In the genomic region with DNA sequence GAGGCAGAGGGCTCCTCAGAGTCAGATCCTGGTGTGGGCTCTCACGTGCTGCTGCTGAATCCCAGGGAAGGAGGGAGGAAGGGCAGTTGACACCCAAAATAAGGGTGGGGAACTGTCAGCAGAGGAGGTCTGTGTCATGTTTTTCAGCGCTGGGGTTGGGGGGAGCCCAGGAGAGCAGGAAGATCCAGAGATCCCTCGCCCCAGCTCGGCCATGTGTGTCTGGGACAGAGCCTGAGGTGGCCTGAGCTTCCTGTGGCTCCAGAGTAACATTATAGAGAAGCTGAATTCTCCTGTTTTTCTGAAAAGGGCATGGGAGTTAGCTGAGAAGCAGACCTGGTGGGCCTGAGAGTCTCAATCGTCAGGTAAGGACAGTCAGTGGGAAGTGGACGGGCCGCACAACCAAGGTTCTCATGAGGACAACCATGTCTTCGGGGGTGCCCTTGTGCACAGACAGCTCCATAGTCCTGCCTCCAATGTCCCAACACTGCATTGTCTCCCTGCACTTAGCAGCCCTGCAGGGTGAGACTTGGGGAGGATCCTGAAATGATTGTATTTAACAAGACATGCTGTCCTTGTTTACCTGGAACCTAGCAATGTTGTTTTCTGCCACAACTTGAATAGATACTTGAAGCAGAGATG, we compare ENCODE assay signal across 25 cellular contexts. TPM values are rescaled to one million over a fixed set of nuclear protein-coding genes. Genes with fewer than 3 reads are reported as not detected.
DNase-seq lines count a peak whose midpoint lies in the region; ATAC-seq, FAIRE-seq and TF ChIP-seq lines count a peak whose summit lies in the region.
"Had no signal": no experiment of that assay in that cellular context is flagged by ENCODE, and none has a peak within 500 bp of the region (broad histone marks: within the 10 kb centered on the region; RNA-seq: fewer than 3 reads in every experiment).

No MANE protein-coding gene starts in this region.

- H3K36me3 Mint-ChIP-seq in astrocyte (ENCODE audit: low read depth, unreplicated experiment) (peaks cover 2% of the 10 kb centered on the region), nephron progenitor cell (ENCODE audit: low read depth) (peaks cover 57% of the 10 kb centered on the region)

- H3K4me1 Mint-ChIP-seq in astrocyte (ENCODE audit: low read depth, unreplicated experiment) (peaks cover 21% of the 10 kb centered on the region), nephron progenitor cell (no peaks in the 10 kb centered on the region)
- H3K4me1 Mint-ChIP-seq: memory B cell, T-cell had no signal

- peak; percentile 53 for DNase-seq in activated CD8-positive, alpha-beta memory T cell treated with anti-CD3 and anti-CD28 coated beads for 24 hours
- DNase-seq in activated CD8-positive, alpha-beta memory T cell treated with anti-CD3 and anti-CD28 coated beads, Interleukin-2, amount 50 U/mL, for 4 hours = no peak
- DNase-seq in GM12891 (ENCODE audit: insufficient read length, low spot score) (no peak), astrocyte (ENCODE audit: low read depth) (no peak), nephron progenitor cell (no peak), GM19240 (ENCODE audit: insufficient read length, low spot score) (no peak), amygdala (lab: John Stamatoyannopoulos, UW) (no peak)
- DNase-seq: activated CD4-positive, alpha-beta T cell treated with anti-CD3 and anti-CD28 coated beads, Interleukin-2, amount 50 U/mL, for 1 hour; activated naive CD4-positive, alpha-beta T cell treated with anti-CD3 and anti-CD28 coated beads, Interleukin-2, amount 50 U/mL, for 16 hours; activated T-cell treated with anti-CD3 and anti-CD28 coated beads, Interleukin-2, amount 50 U/mL, for 1 hour; naive thymus-derived CD8-positive, alpha-beta T cell; NCI-H1092; NCI-H2081 treated with DMSO at 0.1 percent for 48 hours; NCI-H524; psoas muscle; small intestine; stimulated activated CD4-positive, alpha-beta T cell treated with anti-CD3 and anti-CD28 coated beads, Interleukin-4, amount 100 ng/mL, for 24 hours; substantia nigra; T-cell had no signal

- peak; percentile 14; the same call in 1 of the 2 replicates for TF ChIP-seq POLR2A in GM12891 (IDR thresholded peaks at IDR 0.05; ENCODE audit: low read depth, low read length)

- no peaks in the 10 kb centered on the region for H3K27me3 Mint-ChIP-seq in astrocyte (ENCODE audit: low read depth, unreplicated experiment)
- peaks cover 2% of the 10 kb centered on the region for H3K27me3 Mint-ChIP-seq in nephron progenitor cell (ENCODE audit: low read depth, poor library complexity)

- no peak overlapping the region for H3K4me2 ChIP-seq in astrocyte (ENCODE audit: low read length)

- H3K4me3 ChIP-seq in astrocyte (ENCODE audit: insufficient read depth, low read depth, low read length) = no peak overlapping the region
- H3K4me3 ChIP-seq: psoas muscle, vagina had no signal

- H3K27me3 ChIP-seq in astrocyte (ENCODE audit: insufficient read depth, low read length) = no peaks in the 10 kb centered on the region
- H3K27me3 ChIP-seq: vagina had no signal

- no peak for ATAC-seq in HG03521 (IDR thresholded peaks at IDR 0.05; ENCODE audit: unreplicated experiment)
- ATAC-seq: naive thymus-derived CD8-positive, alpha-beta T cell; T-cell had no signal

- TF ChIP-seq CTCF in astrocyte (IDR thresholded peaks at IDR 0.05; ENCODE audit: insufficient read depth, low read depth, low read length) (no peak), nephron progenitor cell (IDR thresholded peaks at IDR 0.05) (no peak)

- no peak for FAIRE-seq in GM12891 (lab: Jason Lieb, UNC)
- no peak for FAIRE-seq in astrocyte (lab: Jason Lieb, UNC)
- FAIRE-seq: colon, endometrium, islet of Langerhans, small intestine had no signal

- H2AFZ ChIP-seq in astrocyte (ENCODE audit: low read depth, low read length) = no peak overlapping the region

- H3K79me2 ChIP-seq in astrocyte (ENCODE audit: insufficient read depth, low read length) = no peaks in the 10 kb centered on the region

- H3K9me3 Mint-ChIP-seq in astrocyte (ENCODE audit: unreplicated experiment) (no peaks in the 10 kb centered on the region), nephron progenitor cell (peaks cover 24% of the 10 kb centered on the region)
- H3K9me3 Mint-ChIP-seq: memory B cell; naive thymus-derived CD8-positive, alpha-beta T cell; T-cell had no signal

- H4K20me1 ChIP-seq in astrocyte (ENCODE audit: insufficient read depth, low read length) = peaks cover 4% of the 10 kb centered on the region

- H3K4me1 ChIP-seq in astrocyte (ENCODE audit: insufficient read depth, low read length) = no peaks in the 10 kb centered on the region
- H3K4me1 ChIP-seq: psoas muscle had no signal

- no peak overlapping the region for H3K9ac ChIP-seq in astrocyte (ENCODE audit: low read length)

- H3K36me3 ChIP-seq in astrocyte (ENCODE audit: insufficient read depth, low read length) = peaks cover 17% of the 10 kb centered on the region

- H3K27ac Mint-ChIP-seq in astrocyte (ENCODE audit: unreplicated experiment) (peak overlapping the region; percentile 12), nephron progenitor cell (peak overlapping the region; percentile 91)
- H3K27ac Mint-ChIP-seq: memory B cell, T-cell had no signal

- no peaks in the 10 kb centered on the region for H3K9me3 ChIP-seq in astrocyte (ENCODE audit: insufficient read depth, low read depth, low read length)
- H3K9me3 ChIP-seq: psoas muscle, vagina had no signal

- H3K4me3 Mint-ChIP-seq in astrocyte (ENCODE audit: unreplicated experiment) = no peak overlapping the region
- H3K4me3 Mint-ChIP-seq in nephron progenitor cell = no peak overlapping the region
- H3K4me3 Mint-ChIP-seq: memory B cell; naive thymus-derived CD8-positive, alpha-beta T cell; T-cell had no signal

- no peak overlapping the region for H3K27ac ChIP-seq in astrocyte (ENCODE audit: low read depth, low read length)
- H3K27ac ChIP-seq: psoas muscle, vagina had no signal

TF ChIP-seq in GM12891, 5 proteins besides CTCF, POLR2A, EP300 and RAD21:
- TF ChIP-seq TAF1 (IDR thresholded peaks at IDR 0.05; ENCODE audit: low read depth, low read length) = no peak
- no peak for TF ChIP-seq POU2F2 (IDR thresholded peaks at IDR 0.05; ENCODE audit: low read depth, low read length)
- TF ChIP-seq SPI1 (IDR thresholded peaks at IDR 0.05; ENCODE audit: low read depth, low read length) = no peak
- TF ChIP-seq POLR2AphosphoS5 (IDR thresholded peaks at IDR 0.05; ENCODE audit: low read depth, low read length) = 0 out of 2 replicates have a peak, but pooled peaks have one; percentile 32
- TF ChIP-seq PAX5 (IDR thresholded peaks at IDR 0.05; ENCODE audit: insufficient read depth, low read length, severe bottlenecking) = no peak

RNA-seq across cellular contexts. Expression of a gene that starts 18.4 kb away (rescaled TPM):
- 25.9 TPM for polyA plus RNA-seq in GM12891 (2012; ENCODE audit: low read depth, missing spikeins)
- total RNA-seq in astrocyte = 25.4 and 38.3 TPM in 2 replicates
